In the genomic region with DNA sequence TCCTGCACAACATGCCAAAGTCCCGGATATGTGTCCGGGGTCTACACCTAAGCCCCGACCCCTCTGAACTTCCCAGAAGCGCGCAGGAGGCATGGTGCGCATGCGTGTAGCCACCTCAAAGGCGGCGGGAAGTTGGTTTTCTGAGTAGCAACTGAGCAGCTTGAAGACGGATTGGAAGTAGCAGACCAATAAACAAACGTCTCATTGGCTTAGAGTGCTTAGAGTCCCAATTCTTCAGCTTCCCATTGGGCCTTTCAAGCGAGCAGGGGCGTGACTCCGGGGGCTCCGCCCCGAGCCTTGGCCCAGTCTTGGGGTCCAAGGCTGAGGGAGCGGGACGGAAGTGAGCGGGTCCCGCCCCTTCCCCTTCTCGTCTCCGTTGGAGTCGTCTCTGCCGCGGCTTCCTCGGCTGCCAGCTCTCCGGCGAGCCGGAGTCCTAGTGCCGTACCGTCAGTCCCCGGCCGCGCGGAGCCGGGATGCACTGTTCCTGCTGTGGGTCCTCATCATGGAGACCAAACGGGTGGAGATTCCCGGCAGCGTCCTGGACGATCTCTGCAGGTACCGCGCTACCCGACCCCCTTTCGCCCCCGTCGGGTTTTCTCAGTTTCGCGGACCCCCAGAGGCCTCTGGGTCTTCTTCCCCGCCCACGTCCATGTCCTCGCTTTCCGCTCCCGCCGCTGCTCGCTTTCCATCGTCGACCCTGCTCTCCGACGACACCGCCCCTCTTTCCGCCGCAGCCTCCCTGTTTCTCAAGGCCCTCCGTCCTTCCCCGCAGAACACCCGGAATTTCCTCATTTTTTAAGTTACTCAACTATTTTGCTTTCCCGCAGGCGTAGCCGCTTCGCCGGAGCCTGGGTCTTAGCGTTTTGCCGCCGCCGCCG, we compare ENCODE assay signal across 8 cellular contexts. TPM values are rescaled to one million over a fixed set of nuclear protein-coding genes. Genes with fewer than 3 reads are reported as not detected.
A peak's percentile ranks its signal among the peaks of the same experiment; 100 is the strongest.
DNase-seq lines count a peak whose midpoint lies in the region; ATAC-seq and TF ChIP-seq lines count a peak whose summit lies in the region.

A gene (plus strand): TSS at position 367 of the 878 bp plus-strand sequence. CDS start 136 bp downstream, at position 503.

- DNase-seq in DMS53 treated with DMSO at 0.1 percent for 48 hours (lab: John Stamatoyannopoulos, UW; ENCODE audit: unreplicated experiment) (peak; percentile 97), Peyer's patch (peak; percentile 92 to 98 (median 94))
- DNase-seq in activated T-cell treated with anti-CD3 and anti-CD28 coated beads, Interleukin-2, amount 50 U/mL, for 48 hours = peak; percentile 97 to 98
- peak; percentile 86 to 88 for DNase-seq in stimulated activated CD8-positive, alpha-beta memory T cell treated with anti-CD3 and anti-CD28 coated beads, Interleukin-7, amount 100 ng/mL, for 1 hour (ENCODE audit: low read depth in 2 of 2)

- no peaks in the 10 kb centered on the region for H3K9me3 ChIP-seq in Peyer's patch
- H3K9me3 ChIP-seq in esophagus (ENCODE audit: control insufficient read depth in 2 of 2, insufficient read depth in 1 of 2, low read depth in 1 of 2, low read length in 1 of 2) = no peaks in the 10 kb centered on the region
- H3K9me3 ChIP-seq in mucosa of stomach (ENCODE audit: control insufficient read depth, low read length) = no peaks in the 10 kb centered on the region

- TF ChIP-seq CTCF in KMS-11 (conservative IDR thresholded peaks at IDR 0.05; ENCODE audit: low read depth, low read length) (no peak), Peyer's patch (IDR thresholded peaks at IDR 0.05) (no peak)

- H3K27me3 ChIP-seq in KMS-11 (ENCODE audit: insufficient read depth, low read depth) (no peaks in the 10 kb centered on the region), Peyer's patch (no peaks in the 10 kb centered on the region), esophagus (ENCODE audit: control insufficient read depth in 1 of 2, insufficient read depth in 2 of 2, low read length in 2 of 2) (no peaks in the 10 kb centered on the region), mucosa of stomach (ENCODE audit: control insufficient read depth, insufficient read depth, low read length) (no peaks in the 10 kb centered on the region)

- H3K4me1 ChIP-seq in KMS-11 (ENCODE audit: low read depth, poor library complexity, severe bottlenecking) (peaks cover 21% of the 10 kb centered on the region), Peyer's patch (peaks cover 0 to 19% (median 2%) of the 10 kb centered on the region in 4 donors), esophagus (ENCODE audit: control insufficient read depth in 2 of 2, insufficient read depth in 2 of 2, low read length in 1 of 2) (no peaks in the 10 kb centered on the region), mucosa of stomach (ENCODE audit: control insufficient read depth, insufficient read depth, low read length) (no peaks in the 10 kb centered on the region)

- H3K4me3 ChIP-seq in KMS-11 (IDR thresholded peaks at IDR 0.05; ENCODE audit: insufficient read depth, low read depth, low read length) (no peak within 1 kb of the TSS), Peyer's patch (peak within 1 kb of the TSS; percentile 85 to 95 (median 93)), esophagus (ENCODE audit: low read depth in 1 of 2, low read length in 2 of 2) (peak within 1 kb of the TSS; percentile 78 to 85), mucosa of stomach (ENCODE audit: low read length) (peak within 1 kb of the TSS; percentile 53)

- peaks cover 47% of the 10 kb centered on the region for H3K79me2 ChIP-seq in KMS-11 (ENCODE audit: insufficient read depth, low read depth)

- peak; percentile 53 to 69 for TF ChIP-seq POLR2A in Peyer's patch (IDR thresholded peaks at IDR 0.05)

- H3K9ac ChIP-seq in KMS-11 (peak within 1 kb of the TSS; percentile 61; the same call in 1 of the 2 replicates), mucosa of stomach (ENCODE audit: low read length) (peak within 1 kb of the TSS; percentile 91)

- H3K4me2 ChIP-seq in KMS-11 = peak within 1 kb of the TSS; percentile 72

- H3K27ac ChIP-seq in KMS-11 (peak within 1 kb of the TSS; percentile 29; the same call in 1 of the 2 replicates), Peyer's patch (peak within 1 kb of the TSS; percentile 89 to 94 (median 90)), esophagus (ENCODE audit: low read depth in 2 of 2, low read length in 1 of 2) (peak within 1 kb of the TSS; percentile 85 to 92)

- H2AFZ ChIP-seq in KMS-11 (ENCODE audit: low read depth) = peak within 1 kb of the TSS; percentile 86

- H3K36me3 ChIP-seq in KMS-11 (ENCODE audit: insufficient read depth) = no peaks in the 10 kb centered on the region
- no peaks in the 10 kb centered on the region for H3K36me3 ChIP-seq in Peyer's patch
- no peaks in the 10 kb centered on the region for H3K36me3 ChIP-seq in esophagus (ENCODE audit: control insufficient read depth in 2 of 2, insufficient read depth in 2 of 2, low read length in 1 of 2)
- no peaks in the 10 kb centered on the region for H3K36me3 ChIP-seq in mucosa of stomach (ENCODE audit: control insufficient read depth, insufficient read depth, low read length)

- H4K20me1 ChIP-seq in KMS-11 (ENCODE audit: insufficient read depth) = no peaks in the 10 kb centered on the region

- peak; percentile 98 for ATAC-seq in GM21737 (IDR thresholded peaks at IDR 0.05; ENCODE audit: unreplicated experiment)

- 0 to 1% methylated on average over 69 to 75 of the region's 75 CpGs for WGBS in esophagus, 2 donors

RNA-seq across cellular contexts. Expression of the gene that starts here (rescaled TPM):
- 10 to 100 TPM; 13.2 to 41.3 (median 22.8) TPM for total RNA-seq in Peyer's patch
- polyA plus RNA-seq in esophagus = 1 to 10 TPM; 4.7 to 4.8 TPM

Comparison
In these comparisons a context has a peak if more than half of its experiments do, and no peak if none do; other contexts are left out.
1. H3K27ac ChIP-seq: peak in every context shown above with its lines; median percentile 90 in Peyer's patch; 88 in esophagus; 29 in KMS-11.